8 cellular contexts compared by ENCODE assay signal in the genomic region with DNA sequence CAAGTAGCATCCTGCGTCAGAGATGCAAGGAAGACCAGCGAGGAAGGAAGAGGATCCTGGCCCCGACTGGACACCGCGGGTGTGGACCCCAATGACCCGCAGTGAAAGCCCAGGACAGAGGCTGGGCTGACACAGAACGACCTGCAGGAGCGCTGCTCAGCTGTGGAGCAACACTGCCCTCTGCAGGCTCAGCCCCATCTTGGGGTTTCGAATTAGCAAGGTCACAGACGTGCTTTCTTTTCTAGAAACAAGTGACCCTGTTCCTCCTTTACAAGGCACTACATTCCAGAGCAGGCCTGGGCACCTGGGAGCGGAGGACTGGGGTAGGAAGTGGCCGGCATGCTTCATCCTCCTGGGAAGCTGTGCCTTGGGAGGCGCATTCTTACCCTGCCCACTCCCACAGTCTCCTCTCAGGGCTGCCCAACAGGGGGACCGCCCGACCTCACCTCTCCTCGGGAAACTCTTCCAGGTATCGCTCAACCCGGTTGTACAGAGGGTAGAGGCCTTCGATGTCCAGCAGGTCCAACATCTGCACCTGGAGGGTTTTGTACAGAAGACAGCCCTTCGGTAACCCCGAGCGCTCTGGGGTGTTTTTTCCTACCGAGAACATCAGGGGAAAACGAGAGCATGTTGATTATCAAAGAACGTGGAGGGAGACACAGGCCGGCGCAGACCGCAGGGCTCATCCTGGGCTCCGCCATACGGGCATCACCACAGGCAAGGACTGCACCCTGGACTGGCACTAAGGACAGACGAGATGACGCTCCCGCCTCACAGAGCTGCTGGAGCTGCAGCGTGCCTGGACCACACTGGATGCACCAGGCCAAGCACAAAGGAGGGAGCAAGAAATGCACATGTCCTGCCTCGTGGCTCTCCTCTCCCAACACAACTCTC. TPM values are rescaled to one million over a fixed set of nuclear protein-coding genes. Genes with fewer than 3 reads are reported as not detected.
A peak's percentile ranks its signal among the peaks of the same experiment; 100 is the strongest.
DNase-seq lines count a peak whose midpoint lies in the region; ATAC-seq lines count a peak whose summit lies in the region.

No MANE protein-coding gene starts in this region.

- peaks cover 49 to 68% of the 10 kb centered on the region in 2 donors for H3K36me3 Mint-ChIP-seq in CD4-positive, alpha-beta memory T cell
- peaks cover 55% of the 10 kb centered on the region for H3K36me3 Mint-ChIP-seq in effector memory CD8-positive, alpha-beta T cell (ENCODE audit: insufficient read depth)

- H3K14ac ChIP-seq in mesenchymal stem cell (ENCODE audit: low read length in 2 of 2) = no peak overlapping the region

- H3K4me1 ChIP-seq in CD4-positive, alpha-beta memory T cell (ENCODE audit: insufficient read depth, low read length) = no peaks in the 10 kb centered on the region
- peaks cover 4% of the 10 kb centered on the region for H3K4me1 ChIP-seq in mesenchymal stem cell (ENCODE audit: control insufficient read depth, insufficient read depth, low read depth, low read length)

- no peaks in the 10 kb centered on the region for H3K27me3 Mint-ChIP-seq in CD4-positive, alpha-beta memory T cell
- H3K27me3 Mint-ChIP-seq in effector memory CD8-positive, alpha-beta T cell = no peaks in the 10 kb centered on the region

- intact Hi-C loops in CD4-positive, alpha-beta memory T cell (cut with micrococcal nuclease) = loop anchor here (1.0 kb wide), 2 partner anchors 497 to 501 kb away; no protein-coding TSS in a partner anchor

- H3K23ac ChIP-seq in mesenchymal stem cell (ENCODE audit: low read length in 2 of 2) = no peak overlapping the region

- no peak overlapping the region for H2AFZ ChIP-seq in mesenchymal stem cell (ENCODE audit: low read depth, low read length)

- CTCF ChIA-PET in CD4-positive, alpha-beta memory T cell (lab: Charles Lee; ENCODE audit: partially characterized antibody) = interaction anchor here (0.8 to 3.7 kb wide), 7 partner anchors 15 to 500 kb away, joined by 3 to 52 read pairs (median 3); no protein-coding TSS in a partner anchor

- no peak overlapping the region for H2BK5ac ChIP-seq in mesenchymal stem cell (ENCODE audit: low read depth, low read length, poor library complexity, severe bottlenecking)

- H3K27ac ChIP-seq in CD4-positive, alpha-beta memory T cell (ENCODE audit: low read depth, low read length) = no peak overlapping the region
- no peak overlapping the region for H3K27ac ChIP-seq in mesenchymal stem cell (ENCODE audit: low read length, poor library complexity, severe bottlenecking)

- POLR2A ChIA-PET in CD4-positive, alpha-beta memory T cell (lab: Charles Lee; ENCODE audit: partially characterized antibody) = no interaction called here

- peak overlapping the region in 1 of 2 experiments; percentile 83 for H2BK12ac ChIP-seq in mesenchymal stem cell (ENCODE audit: low read length in 2 of 2)

- H2BK15ac ChIP-seq in mesenchymal stem cell (ENCODE audit: low read depth, poor library complexity, severe bottlenecking) = no peak overlapping the region

- WGBS in mesenchymal stem cell = 70% methylated on average over 35 of the region's 35 CpGs

- H4K8ac ChIP-seq in mesenchymal stem cell (ENCODE audit: low read length) = peak overlapping the region; percentile 86

- H2BK120ac ChIP-seq in mesenchymal stem cell (ENCODE audit: low read depth, low read length) = no peak overlapping the region

- no peak overlapping the region for H3K4me3 Mint-ChIP-seq in CD4-positive, alpha-beta memory T cell
- H3K4me3 Mint-ChIP-seq in effector memory CD8-positive, alpha-beta T cell = no peak overlapping the region

- H3K4me3 ChIP-seq in CD4-positive, alpha-beta memory T cell (ENCODE audit: low read length in 2 of 2) = no peak overlapping the region
- H3K4me3 ChIP-seq in mesenchymal stem cell (ENCODE audit: insufficient read depth in 1 of 2, low read depth in 1 of 2, low read length in 2 of 2) = no peak overlapping the region

- H3K9me3 ChIP-seq in CD4-positive, alpha-beta memory T cell (ENCODE audit: control insufficient read depth in 1 of 2, low read length in 2 of 2) = no peaks in the 10 kb centered on the region
- H3K9me3 ChIP-seq in mesenchymal stem cell (ENCODE audit: control insufficient read depth, low read length) = no peaks in the 10 kb centered on the region

- peak overlapping the region; percentile 63 for H3K9ac ChIP-seq in mesenchymal stem cell (ENCODE audit: low read length)

- no peaks in the 10 kb centered on the region for H3K27me3 ChIP-seq in CD4-positive, alpha-beta memory T cell (ENCODE audit: insufficient read depth, low read length)
- H3K27me3 ChIP-seq in mesenchymal stem cell (ENCODE audit: control insufficient read depth in 1 of 2, insufficient read depth in 1 of 2, low read length in 2 of 2) = no peaks in the 10 kb centered on the region

- no peak overlapping the region for H2AK5ac ChIP-seq in mesenchymal stem cell (ENCODE audit: low read length, severe bottlenecking)

- no peak overlapping the region for H3K4me2 ChIP-seq in mesenchymal stem cell (ENCODE audit: low read length, poor library complexity, severe bottlenecking)

- ATAC-seq in effector memory CD8-positive, alpha-beta T cell (replicated peaks) = peak; percentile 66
- ATAC-seq in GM18858 (IDR thresholded peaks at IDR 0.05; ENCODE audit: unreplicated experiment) = no peak

- peaks cover 44% of the 10 kb centered on the region for H3K79me1 ChIP-seq in mesenchymal stem cell (replicated peaks; ENCODE audit: low read length, poor library complexity, severe bottlenecking)

- peak overlapping the region in 2 of 7 donors; percentile 24 to 51 for H3K27ac Mint-ChIP-seq in CD4-positive, alpha-beta memory T cell
- no peak overlapping the region for H3K27ac Mint-ChIP-seq in effector memory CD8-positive, alpha-beta T cell

- no peaks in the 10 kb centered on the region for H3K9me3 Mint-ChIP-seq in CD4-positive, alpha-beta memory T cell
- no peaks in the 10 kb centered on the region for H3K9me3 Mint-ChIP-seq in effector memory CD8-positive, alpha-beta T cell

- DNase-seq in CD4-positive, alpha-beta memory T cell = peak; percentile 40 to 54 (median 46)
- DNase-seq in HCEC 1CT (peak; percentile 59), NCI-H774 (lab: John Stamatoyannopoulos, UW) (peak; percentile 16), mesenchymal stem cell (peak; percentile 77)
- DNase-seq in activated CD8-positive, alpha-beta memory T cell treated with anti-CD3 and anti-CD28 coated beads for 1 hour (ENCODE audit: extremely low read depth in 1 of 2, low read depth in 1 of 2) = peak; percentile 3 to 32
- peak; percentile 44 to 65 (median 49) for DNase-seq in effector memory CD8-positive, alpha-beta T cell
- DNase-seq in stimulated activated CD8-positive, alpha-beta memory T cell treated with anti-CD3 and anti-CD28 coated beads, Interleukin-2, amount 100 ng/mL, for 1 hour (ENCODE audit: low read depth in 2 of 2) = peak; percentile 16 to 25

- peaks cover 38% of the 10 kb centered on the region for H3K36me3 ChIP-seq in CD4-positive, alpha-beta memory T cell (ENCODE audit: insufficient read depth, low read length)
- H3K36me3 ChIP-seq in mesenchymal stem cell (ENCODE audit: control insufficient read depth in 1 of 2, insufficient read depth in 2 of 2, low read depth in 1 of 2, low read length in 2 of 2) = peaks cover 83 to 84% of the 10 kb centered on the region in 2 experiments

- no peak overlapping the region for H4K91ac ChIP-seq in mesenchymal stem cell (ENCODE audit: low read length)

- no peak overlapping the region for H3K4ac ChIP-seq in mesenchymal stem cell (ENCODE audit: low read depth in 1 of 2, low read length in 2 of 2)

- no peaks in the 10 kb centered on the region for H3K4me1 Mint-ChIP-seq in CD4-positive, alpha-beta memory T cell
- H3K4me1 Mint-ChIP-seq in effector memory CD8-positive, alpha-beta T cell (ENCODE audit: low read depth in 2 of 2) = peaks cover 0 to 2% of the 10 kb centered on the region in 2 donors

- H3K18ac ChIP-seq in mesenchymal stem cell (ENCODE audit: low read depth in 1 of 2, low read length in 2 of 2) = peak overlapping the region in 1 of 2 experiments; percentile 34

RNA-seq across cellular contexts. Expression of a gene that starts 35.0 kb away (rescaled TPM):
- total RNA-seq in CD4-positive, alpha-beta memory T cell = 1 to 10 TPM; 7.2 to 7.9 TPM
- polyA plus RNA-seq in CD4-positive, alpha-beta memory T cell = 1 to 10 TPM; 6.3 to 7.5 TPM
- polyA plus RNA-seq in mesenchymal stem cell (2013, experiment 1 of 2) = 4.5 TPM
- polyA plus RNA-seq in mesenchymal stem cell (2013, experiment 2 of 2) = 4.7 TPM

Comparison
In these comparisons a context has a peak if more than half of its experiments do, and no peak if none do; other contexts are left out.
1. DNase-seq: peak in every context shown above with its lines; median percentile 77 in mesenchymal stem cell; 59 in HCEC 1CT; 49 in effector memory CD8-positive, alpha-beta T cell; 46 in CD4-positive, alpha-beta memory T cell; 20 in stimulated activated CD8-positive, alpha-beta memory T cell treated with anti-CD3 and anti-CD28 coated beads, Interleukin-2, amount 100 ng/mL, for 1 hour; 18 in activated CD8-positive, alpha-beta memory T cell treated with anti-CD3 and anti-CD28 coated beads for 1 hour; 16 in NCI-H774.